ENCODE assay signal across 12 cellular contexts in the genomic region with DNA sequence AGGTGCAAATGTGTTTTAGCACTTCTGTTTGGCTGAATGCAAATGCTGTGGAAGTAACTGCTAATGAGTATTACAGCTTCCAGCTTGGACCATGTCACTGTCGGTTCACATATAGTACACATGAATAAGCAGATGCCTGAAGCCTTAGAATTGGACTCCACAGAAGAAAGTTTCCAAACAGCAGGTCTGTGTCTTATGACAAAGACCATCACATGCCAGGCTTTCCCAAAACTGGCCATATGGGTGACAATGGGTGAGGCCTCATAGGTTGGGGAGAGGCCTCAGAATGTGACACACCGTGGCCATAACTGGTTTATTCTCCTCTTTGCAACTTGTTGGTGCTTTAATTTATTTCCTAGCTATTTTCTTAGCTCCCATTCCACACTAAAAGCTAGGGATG.
"Had no signal": no experiment of that assay in that cellular context is flagged by ENCODE, and none has a peak within 500 bp of the region (broad histone marks: within the 10 kb centered on the region; RNA-seq: fewer than 3 reads in every experiment).

No MANE protein-coding gene starts in this region.

- ATAC-seq: esophagus mucosa, right lobe of liver had no signal

- H3K36me3 Mint-ChIP-seq: activated CD4-positive, alpha-beta memory T cell treated with anti-CD3 and anti-CD28 coated beads for 36 hours; activated naive CD4-positive, alpha-beta T cell treated with anti-CD3 and anti-CD28 coated beads, Interleukin-2, amount 10 ng/mL, durations not matched to agents 7 days and 5 days; memory B cell had no signal

- H3K4me3 ChIP-seq: prostate gland, right lobe of liver had no signal

- H3K9me3 ChIP-seq: prostate gland, right lobe of liver, thoracic aorta had no signal

- H3K27ac ChIP-seq: left ventricle myocardium inferior, prostate gland, right lobe of liver, thoracic aorta had no signal

- H3K27me3 Mint-ChIP-seq: activated CD4-positive, alpha-beta memory T cell treated with anti-CD3 and anti-CD28 coated beads for 36 hours; activated naive CD4-positive, alpha-beta T cell treated with anti-CD3 and anti-CD28 coated beads, Interleukin-2, amount 10 ng/mL, durations not matched to agents 7 days and 5 days; activated T-cell treated with anti-CD3 and anti-CD28 coated beads, Interleukin-2, amount 50 U/mL, for 24 hours; memory B cell had no signal

- H3K36me3 ChIP-seq: left ventricle myocardium inferior, prostate gland, right lobe of liver, thoracic aorta had no signal

- DNase-seq: activated CD4-positive, alpha-beta memory T cell treated with anti-CD3 and anti-CD28 coated beads for 36 hours; activated CD4-positive, alpha-beta T cell treated with anti-CD3 and anti-CD28 coated beads for 1 hour; activated naive CD4-positive, alpha-beta T cell treated with anti-CD3 and anti-CD28 coated beads, Interleukin-2, amount 10 ng/mL, durations not matched to agents 7 days and 5 days; activated T-cell treated with anti-CD3 and anti-CD28 coated beads, Interleukin-2, amount 50 U/mL, for 24 hours; left ventricle myocardium inferior; nucleus accumbens; right lobe of liver; stimulated activated CD4-positive, alpha-beta T cell treated with anti-CD3 and anti-CD28 coated beads, Interleukin-1b, Interleukin-23, amount 100 ng/mL, for 48 hours had no signal

- H3K4me3 Mint-ChIP-seq: activated CD4-positive, alpha-beta memory T cell treated with anti-CD3 and anti-CD28 coated beads for 36 hours; activated naive CD4-positive, alpha-beta T cell treated with anti-CD3 and anti-CD28 coated beads, Interleukin-2, amount 10 ng/mL, durations not matched to agents 7 days and 5 days; activated T-cell treated with anti-CD3 and anti-CD28 coated beads, Interleukin-2, amount 50 U/mL, for 24 hours; memory B cell had no signal

- H3K27me3 ChIP-seq: right lobe of liver had no signal

- H3K4me1 ChIP-seq: left ventricle myocardium inferior, prostate gland, right lobe of liver had no signal

- H3K4me1 Mint-ChIP-seq: activated naive CD4-positive, alpha-beta T cell treated with anti-CD3 and anti-CD28 coated beads, Interleukin-2, amount 10 ng/mL, durations not matched to agents 7 days and 5 days; memory B cell had no signal

- H3K27ac Mint-ChIP-seq: activated CD4-positive, alpha-beta memory T cell treated with anti-CD3 and anti-CD28 coated beads for 36 hours; activated naive CD4-positive, alpha-beta T cell treated with anti-CD3 and anti-CD28 coated beads, Interleukin-2, amount 10 ng/mL, durations not matched to agents 7 days and 5 days; activated T-cell treated with anti-CD3 and anti-CD28 coated beads, Interleukin-2, amount 50 U/mL, for 24 hours; memory B cell had no signal
